ENCODE assay signal across 1 cellular context in genomic region chr5:135830384-135831275, GRCh38.
TF ChIP-seq lines count a peak whose summit lies in the region.

No MANE protein-coding gene starts in this region.

TF ChIP-seq in A549, 52 proteins besides CTCF, POLR2A, EP300 and RAD21 (continued from another document):
- no peak for TF ChIP-seq NR3C1 (IDR thresholded peaks at IDR 0.05)
